Comparison of ENCODE assay signal across 1 cellular context in the genomic region with DNA sequence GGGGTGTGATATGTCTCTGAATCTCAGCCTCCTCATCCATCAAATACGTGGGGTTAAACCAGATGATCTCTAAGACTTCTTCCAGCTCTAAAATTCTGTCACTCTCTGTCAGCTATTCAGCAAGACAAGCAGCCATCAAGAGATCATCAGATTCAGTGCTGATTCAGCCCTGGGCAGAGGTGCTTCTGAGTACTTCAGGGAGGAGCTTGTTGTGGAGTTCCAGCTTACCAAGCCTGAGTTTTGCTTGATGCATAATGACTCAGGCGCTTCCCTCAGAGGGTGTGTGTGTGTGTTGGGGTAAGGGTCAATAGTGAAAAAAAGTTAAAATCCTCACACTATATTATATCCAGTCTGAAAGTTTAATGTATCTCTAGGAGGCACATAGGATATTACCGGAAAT.
TF ChIP-seq lines count a peak whose summit lies in the region.

No MANE protein-coding gene starts in this region.

TF ChIP-seq in IMR-90, 13 proteins besides CTCF, POLR2A, EP300 and RAD21 (continued from another document):
- TF ChIP-seq CHD1 (IDR thresholded peaks at IDR 0.05; ENCODE audit: low read depth, low read length) = no peak
- TF ChIP-seq, protein P1, sequence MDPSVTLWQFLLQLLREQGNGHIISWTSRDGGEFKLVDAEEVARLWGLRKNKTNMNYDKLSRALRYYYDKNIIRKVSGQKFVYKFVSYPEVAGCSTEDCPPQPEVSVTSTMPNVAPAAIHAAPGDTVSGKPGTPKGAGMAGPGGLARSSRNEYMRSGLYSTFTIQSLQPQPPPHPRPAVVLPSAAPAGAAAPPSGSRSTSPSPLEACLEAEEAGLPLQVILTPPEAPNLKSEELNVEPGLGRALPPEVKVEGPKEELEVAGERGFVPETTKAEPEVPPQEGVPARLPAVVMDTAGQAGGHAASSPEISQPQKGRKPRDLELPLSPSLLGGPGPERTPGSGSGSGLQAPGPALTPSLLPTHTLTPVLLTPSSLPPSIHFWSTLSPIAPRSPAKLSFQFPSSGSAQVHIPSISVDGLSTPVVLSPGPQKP (IDR thresholded peaks at IDR 0.05; ENCODE audit: borderline replicate concordance, low read depth, low read length) = no peak
- no peak for TF ChIP-seq SMC3 (IDR thresholded peaks at IDR 0.05; ENCODE audit: low read depth, low read length)
- no peak for TF ChIP-seq RFX5 (IDR thresholded peaks at IDR 0.05; ENCODE audit: low read depth, low read length)
- TF ChIP-seq MXI1 (IDR thresholded peaks at IDR 0.05; ENCODE audit: borderline replicate concordance, low read depth, low read length) = no peak
